1 cellular context compared by ENCODE assay signal in the genomic region with DNA sequence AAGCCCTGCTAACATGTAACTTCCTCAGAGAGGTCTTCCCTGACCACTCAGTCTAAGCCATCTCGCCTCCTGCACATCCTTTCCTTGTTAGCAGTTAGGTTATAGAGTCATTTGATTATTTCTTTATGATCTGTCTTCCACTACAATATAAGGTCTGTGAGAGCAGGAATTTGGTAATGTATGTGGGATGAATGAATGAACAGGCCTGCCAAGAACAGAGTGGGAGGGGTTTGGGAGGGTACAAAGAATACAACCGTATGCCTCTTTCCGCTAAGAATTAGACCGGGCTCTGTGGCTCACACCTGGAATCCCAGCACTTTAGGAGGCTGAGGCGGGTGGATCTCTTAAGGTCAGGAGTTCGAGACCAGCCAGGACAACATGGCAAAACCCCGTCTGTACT.
TF ChIP-seq lines count a peak whose summit lies in the region.

No MANE protein-coding gene starts in this region.

TF ChIP-seq in GM12891, 5 proteins besides CTCF, POLR2A, EP300 and RAD21 (continued from another document):
- TF ChIP-seq POLR2AphosphoS5 (IDR thresholded peaks at IDR 0.05; ENCODE audit: low read depth, low read length) (no peak), SPI1 (IDR thresholded peaks at IDR 0.05; ENCODE audit: low read depth, low read length) (no peak), PAX5 (IDR thresholded peaks at IDR 0.05; ENCODE audit: insufficient read depth, low read length, severe bottlenecking) (no peak)
